Comparison of ENCODE assay signal across 1 cellular context in the genomic region with DNA sequence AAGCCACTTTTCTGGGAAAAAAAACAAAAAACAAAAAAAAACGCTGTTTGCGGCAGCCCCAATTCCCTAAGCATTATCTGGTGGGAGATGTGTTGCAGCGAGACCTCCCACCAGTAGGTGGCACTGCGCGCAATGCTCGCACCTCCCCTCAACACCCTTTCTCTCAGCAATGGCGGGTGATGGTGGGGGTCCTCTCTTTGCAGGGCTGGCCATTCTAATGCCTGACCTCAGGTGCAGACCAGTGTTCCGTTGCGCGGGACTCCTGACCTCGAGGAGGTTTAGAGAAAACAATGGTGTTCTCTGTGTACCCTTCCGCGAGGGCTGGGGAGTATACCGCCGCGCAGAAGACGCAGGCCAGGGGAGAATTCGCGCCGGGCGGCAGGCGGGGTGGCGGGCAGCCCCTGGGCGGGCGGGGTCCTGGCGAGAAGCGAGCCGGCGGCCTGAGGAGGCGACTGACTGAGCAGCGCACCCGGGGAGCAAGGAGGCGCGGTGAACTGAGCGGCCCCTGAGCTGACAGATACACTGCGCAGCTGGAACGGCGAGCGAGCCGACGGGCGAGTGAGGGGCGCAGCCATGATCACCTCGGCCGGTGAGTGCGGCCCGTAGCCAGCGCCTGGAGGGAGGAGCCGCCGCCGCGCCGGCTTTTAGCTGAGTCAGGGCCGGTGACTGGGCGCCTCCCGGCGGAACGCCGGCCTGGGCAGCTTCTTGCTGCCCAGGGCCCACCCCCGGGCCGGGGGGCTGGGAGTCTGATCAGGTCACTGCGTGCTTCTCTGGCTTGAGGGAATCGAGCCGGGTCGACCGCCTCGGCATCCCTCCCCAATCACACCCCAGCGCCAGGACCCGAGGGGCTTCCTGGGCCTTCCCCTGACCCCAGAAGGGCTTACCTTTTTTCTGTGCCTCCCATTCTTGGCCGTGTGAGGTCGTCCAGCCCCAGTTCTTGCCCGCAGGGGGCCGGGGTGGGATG.
A peak's percentile ranks its signal among the peaks of the same experiment; 100 is the strongest.
TF ChIP-seq lines count a peak whose summit lies in the region.

Gene PSMD1, plus strand, starts transcription at position 415 of the 964 bp plus-strand sequence. Its CDS starts 159 bp downstream, at position 574.

TF ChIP-seq in K562, 482 proteins besides CTCF, POLR2A, EP300 and RAD21 (continued from another document and continues in another):
- no peak for TF ChIP-seq ZBTB33 (CRISPR knock-in tag; IDR thresholded peaks at IDR 0.05)
- no peak for TF ChIP-seq CBFA2T2 (conservative IDR thresholded peaks at IDR 0.05)
- TF ChIP-seq U2AF2 (optimal IDR thresholded peaks at IDR 0.05; ENCODE audit: low read depth, low read length), result no peak
- TF ChIP-seq BDP1 (IDR thresholded peaks at IDR 0.05; ENCODE audit: insufficient read depth, insufficient read length), result no peak
- no peak for TF ChIP-seq ZNF589 (CRISPR knock-in tag; IDR thresholded peaks at IDR 0.05; ENCODE audit: low read depth)
- no peak for TF ChIP-seq ZNF12 (CRISPR knock-in tag; IDR thresholded peaks at IDR 0.05)
- TF ChIP-seq RBFOX2 (IDR thresholded peaks at IDR 0.05; ENCODE audit: low read depth, low read length), result peak; percentile 86
- TF ChIP-seq SMAD1 (IDR thresholded peaks at IDR 0.05; ENCODE audit: low read depth, low read length, partially characterized antibody), result no peak
- no peak for TF ChIP-seq HMG20B (CRISPR knock-in tag; IDR thresholded peaks at IDR 0.05)
- TF ChIP-seq, protein P1, sequence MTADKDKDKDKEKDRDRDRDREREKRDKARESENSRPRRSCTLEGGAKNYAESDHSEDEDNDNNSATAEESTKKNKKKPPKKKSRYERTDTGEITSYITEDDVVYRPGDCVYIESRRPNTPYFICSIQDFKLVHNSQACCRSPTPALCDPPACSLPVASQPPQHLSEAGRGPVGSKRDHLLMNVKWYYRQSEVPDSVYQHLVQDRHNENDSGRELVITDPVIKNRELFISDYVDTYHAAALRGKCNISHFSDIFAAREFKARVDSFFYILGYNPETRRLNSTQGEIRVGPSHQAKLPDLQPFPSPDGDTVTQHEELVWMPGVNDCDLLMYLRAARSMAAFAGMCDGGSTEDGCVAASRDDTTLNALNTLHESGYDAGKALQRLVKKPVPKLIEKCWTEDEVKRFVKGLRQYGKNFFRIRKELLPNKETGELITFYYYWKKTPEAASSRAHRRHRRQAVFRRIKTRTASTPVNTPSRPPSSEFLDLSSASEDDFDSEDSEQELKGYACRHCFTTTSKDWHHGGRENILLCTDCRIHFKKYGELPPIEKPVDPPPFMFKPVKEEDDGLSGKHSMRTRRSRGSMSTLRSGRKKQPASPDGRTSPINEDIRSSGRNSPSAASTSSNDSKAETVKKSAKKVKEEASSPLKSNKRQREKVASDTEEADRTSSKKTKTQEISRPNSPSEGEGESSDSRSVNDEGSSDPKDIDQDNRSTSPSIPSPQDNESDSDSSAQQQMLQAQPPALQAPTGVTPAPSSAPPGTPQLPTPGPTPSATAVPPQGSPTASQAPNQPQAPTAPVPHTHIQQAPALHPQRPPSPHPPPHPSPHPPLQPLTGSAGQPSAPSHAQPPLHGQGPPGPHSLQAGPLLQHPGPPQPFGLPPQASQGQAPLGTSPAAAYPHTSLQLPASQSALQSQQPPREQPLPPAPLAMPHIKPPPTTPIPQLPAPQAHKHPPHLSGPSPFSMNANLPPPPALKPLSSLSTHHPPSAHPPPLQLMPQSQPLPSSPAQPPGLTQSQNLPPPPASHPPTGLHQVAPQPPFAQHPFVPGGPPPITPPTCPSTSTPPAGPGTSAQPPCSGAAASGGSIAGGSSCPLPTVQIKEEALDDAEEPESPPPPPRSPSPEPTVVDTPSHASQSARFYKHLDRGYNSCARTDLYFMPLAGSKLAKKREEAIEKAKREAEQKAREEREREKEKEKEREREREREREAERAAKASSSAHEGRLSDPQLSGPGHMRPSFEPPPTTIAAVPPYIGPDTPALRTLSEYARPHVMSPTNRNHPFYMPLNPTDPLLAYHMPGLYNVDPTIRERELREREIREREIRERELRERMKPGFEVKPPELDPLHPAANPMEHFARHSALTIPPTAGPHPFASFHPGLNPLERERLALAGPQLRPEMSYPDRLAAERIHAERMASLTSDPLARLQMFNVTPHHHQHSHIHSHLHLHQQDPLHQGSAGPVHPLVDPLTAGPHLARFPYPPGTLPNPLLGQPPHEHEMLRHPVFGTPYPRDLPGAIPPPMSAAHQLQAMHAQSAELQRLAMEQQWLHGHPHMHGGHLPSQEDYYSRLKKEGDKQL (CRISPR knock-in tag; IDR thresholded peaks at IDR 0.05; ENCODE audit: borderline replicate concordance), result no peak
- TF ChIP-seq, protein P2, sequence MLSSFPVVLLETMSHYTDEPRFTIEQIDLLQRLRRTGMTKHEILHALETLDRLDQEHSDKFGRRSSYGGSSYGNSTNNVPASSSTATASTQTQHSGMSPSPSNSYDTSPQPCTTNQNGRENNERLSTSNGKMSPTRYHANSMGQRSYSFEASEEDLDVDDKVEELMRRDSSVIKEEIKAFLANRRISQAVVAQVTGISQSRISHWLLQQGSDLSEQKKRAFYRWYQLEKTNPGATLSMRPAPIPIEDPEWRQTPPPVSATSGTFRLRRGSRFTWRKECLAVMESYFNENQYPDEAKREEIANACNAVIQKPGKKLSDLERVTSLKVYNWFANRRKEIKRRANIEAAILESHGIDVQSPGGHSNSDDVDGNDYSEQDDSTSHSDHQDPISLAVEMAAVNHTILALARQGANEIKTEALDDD (IDR thresholded peaks at IDR 0.05), result no peak
- no peak; the same call in 1 of the 2 replicates for TF ChIP-seq CTBP1 (IDR thresholded peaks at IDR 0.05; ENCODE audit: borderline replicate concordance)
- TF ChIP-seq GABPB1 (CRISPR knock-in tag; IDR thresholded peaks at IDR 0.05), result no peak
- no peak for TF ChIP-seq HNRNPUL1 (IDR thresholded peaks at IDR 0.05; ENCODE audit: low read length)
- no peak for TF ChIP-seq MEIS2 (IDR thresholded peaks at IDR 0.05; ENCODE audit: partially characterized antibody)
- TF ChIP-seq DMBX1 (CRISPR knock-in tag; IDR thresholded peaks at IDR 0.05; ENCODE audit: borderline replicate concordance), result no peak
- TF ChIP-seq JUND (IDR thresholded peaks at IDR 0.05; ENCODE audit: borderline replicate concordance, low read depth, low read length), result peak; percentile 64; the same call in 1 of the 2 replicates
- no peak for TF ChIP-seq JUND (tag; IDR thresholded peaks at IDR 0.05; ENCODE audit: borderline replicate concordance, low read depth, low read length)
- no peak for TF ChIP-seq MCM5 (IDR thresholded peaks at IDR 0.05; ENCODE audit: low read depth)
- TF ChIP-seq SP2 (IDR thresholded peaks at IDR 0.05; ENCODE audit: extremely low read depth, low read depth, low read length, poor library complexity, severe bottlenecking), result peak; percentile 70
- TF ChIP-seq ZNF316 (IDR thresholded peaks at IDR 0.05), result peak; percentile 97
- no peak for TF ChIP-seq ARNT (IDR thresholded peaks at IDR 0.05)
- TF ChIP-seq MBD2 (IDR thresholded peaks at IDR 0.05; ENCODE audit: borderline replicate concordance, low read depth), result no peak; the same call in 1 of the 2 replicates
- no peak for TF ChIP-seq CHD7 (IDR thresholded peaks at IDR 0.05; ENCODE audit: low read depth, low read length)
- TF ChIP-seq NR1H2 (CRISPR knock-in tag; IDR thresholded peaks at IDR 0.05), result no peak
- no peak for TF ChIP-seq ZNF232 (CRISPR knock-in tag; IDR thresholded peaks at IDR 0.05)
- TF ChIP-seq TBL1XR1 (IDR thresholded peaks at IDR 0.05; ENCODE audit: low read length in 2 of 2), result 0 out of 4 replicates have a peak, but pooled peaks of 1 of the 2 experiments have one; percentile 35
- TF ChIP-seq ZNF699 (CRISPR knock-in tag; IDR thresholded peaks at IDR 0.05; ENCODE audit: insufficient replicate concordance), result no peak
- no peak for TF ChIP-seq FOXA3 (CRISPR knock-in tag; conservative IDR thresholded peaks at IDR 0.05 in 1 of 2, IDR thresholded peaks at IDR 0.05 in 1 of 2)
- peak; percentile 52; the same call in 1 of the 2 replicates for TF ChIP-seq XRCC5 (IDR thresholded peaks at IDR 0.05; ENCODE audit: low read depth, low read length)
